Comparison of ENCODE assay signal across 21 cellular contexts in the genomic region with DNA sequence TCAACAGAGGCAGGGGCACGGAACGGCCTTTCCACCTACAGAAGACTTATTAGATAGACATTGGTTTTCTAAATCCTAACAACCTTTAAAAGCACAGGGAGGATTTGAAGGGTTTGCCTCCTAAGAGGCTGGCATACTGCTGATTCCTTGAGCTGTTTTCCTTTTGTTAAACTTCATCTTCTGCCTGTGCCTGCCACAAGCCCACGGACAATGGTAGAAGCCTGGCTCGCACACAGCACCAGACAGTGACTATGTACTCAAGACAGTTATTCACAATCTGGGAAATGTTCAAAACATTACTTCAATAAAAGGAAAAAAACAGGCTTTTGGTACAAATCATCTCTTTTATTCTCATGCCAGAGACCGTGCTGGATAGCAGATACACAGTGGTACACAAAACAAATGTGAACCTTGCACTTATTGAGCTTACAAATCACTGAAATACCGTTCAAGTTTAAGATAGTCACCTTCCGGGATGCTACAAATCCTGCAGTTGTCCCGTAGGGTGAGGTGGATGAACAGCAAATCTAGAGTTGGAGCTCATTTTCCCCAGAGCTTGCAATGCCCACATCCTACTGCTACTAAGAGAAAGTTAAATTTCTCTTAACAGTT.
DNase-seq lines count a peak whose midpoint lies in the region; ATAC-seq, FAIRE-seq and TF ChIP-seq lines count a peak whose summit lies in the region.
"Had no signal": no experiment of that assay in that cellular context is flagged by ENCODE, and none has a peak within 500 bp of the region (broad histone marks: within the 10 kb centered on the region; RNA-seq: fewer than 3 reads in every experiment).

No MANE protein-coding gene starts in this region.

- no peaks in the 10 kb centered on the region for H3K27me3 ChIP-seq in HepG2 (ENCODE audit: control insufficient read depth in 1 of 2, insufficient read depth in 2 of 2, low read length in 2 of 2)
- H3K27me3 ChIP-seq: BLaER1 treated with 17β-estradiol and CSF1 and Interleukin-3, amounts not matched to agents 10 nM and 100 nM had no signal

- H2AFZ ChIP-seq in HepG2 (ENCODE audit: low read length) = no peak overlapping the region

- H3K27me3 Mint-ChIP-seq in stimulated activated naive CD8-positive, alpha-beta T cell treated with anti-CD3 and anti-CD28 coated beads, Interleukin-15, amount 100 ng/mL, for 72 hours = no peaks in the 10 kb centered on the region
- H3K27me3 Mint-ChIP-seq in nephron progenitor cell (ENCODE audit: low read depth, poor library complexity) = no peaks in the 10 kb centered on the region
- H3K27me3 Mint-ChIP-seq: B cell had no signal

- H3K36me3 ChIP-seq in HepG2 (replicated peaks in 1 of 2; ENCODE audit: control insufficient read depth in 1 of 2, insufficient read depth in 2 of 2, low read length in 2 of 2) = 0 out of 5 replicates have a peak, but pooled peaks cover 0 to 3% of the 10 kb centered on the region in 2 experiments
- H3K36me3 ChIP-seq: HAP-1 had no signal

- WGBS in HepG2 (ENCODE audit: low lambda C conversion rate) = 71% methylated on average over 8 of the region's 8 CpGs

- TF ChIP-seq CTCF in HepG2 (CRISPR knock-in tag; IDR thresholded peaks at IDR 0.05) (no peak), nephron progenitor cell (IDR thresholded peaks at IDR 0.05) (no peak)

- no peak for DNase-seq in stimulated activated naive CD8-positive, alpha-beta T cell treated with anti-CD3 and anti-CD28 coated beads, Interleukin-15, amount 100 ng/mL, for 72 hours
- DNase-seq in stimulated activated naive CD8-positive, alpha-beta T cell treated with anti-CD3 and anti-CD28 coated beads, Interleukin-15, Interleukin-2, amounts not matched to agents 100 U/mL and 50 U/mL, for 24 hours = no peak
- peak; percentile 7 for DNase-seq in HepG2 (ENCODE audit: low spot score)
- DNase-seq in nephron progenitor cell = no peak
- no peak for DNase-seq in stimulated activated CD4-positive, alpha-beta T cell treated with anti-CD3 and anti-CD28 coated beads, Interleukin-2, amount 100 ng/mL, for 48 hours
- no peak for DNase-seq in activated T-cell treated with anti-CD3 and anti-CD28 coated beads, Interleukin-2, amount 50 U/mL, for 1 hour
- DNase-seq: CD8-positive, alpha-beta T cell; COR-L47; DMS 273 treated with DMSO at 0.1 percent for 48 hours; DMS53; DND-41; EL had no signal

- in situ Hi-C loops in HepG2 (cut with HindIII; ENCODE audit: extremely low pct_ligation_motif_present, low pct_unique_long_range_greater_than_20kb) = no loop called here

- peaks cover 10% of the 10 kb centered on the region; the same call in 1 of the 2 replicates for H3K4me1 ChIP-seq in HepG2 (ENCODE audit: insufficient read depth, low read length)

- H3K27ac ChIP-seq in angular gyrus (ENCODE audit: low read depth, low read length) = peak overlapping the region; percentile 3
- no peak overlapping the region for H3K27ac ChIP-seq in HepG2 (ENCODE audit: extremely low read length, insufficient read depth, low read length)
- H3K27ac ChIP-seq: 22Rv1; A549; BLaER1 treated with 17β-estradiol and CSF1 and Interleukin-3, amounts not matched to agents 10 nM and 100 nM had no signal

- no peaks in the 10 kb centered on the region for H4K20me1 ChIP-seq in HepG2 (ENCODE audit: insufficient read depth, low read length)

- peaks cover 0 to 11% of the 10 kb centered on the region in 2 donors for H3K9me3 Mint-ChIP-seq in stimulated activated naive CD8-positive, alpha-beta T cell treated with anti-CD3 and anti-CD28 coated beads, Interleukin-15, amount 100 ng/mL, for 72 hours
- no peaks in the 10 kb centered on the region for H3K9me3 Mint-ChIP-seq in nephron progenitor cell
- H3K9me3 Mint-ChIP-seq: CD8-positive, alpha-beta T cell had no signal

- TF ChIP-seq RAD21 in HepG2 (CRISPR knock-in tag; IDR thresholded peaks at IDR 0.05) = no peak

- H3K9me3 ChIP-seq in HepG2 (ENCODE audit: low read length) = no peaks in the 10 kb centered on the region
- H3K9me3 ChIP-seq: A549; BLaER1 treated with 17β-estradiol and CSF1 and Interleukin-3, amounts not matched to agents 10 nM and 100 nM; HAP-1 had no signal

- no peak for TF ChIP-seq EP300 in HepG2 (IDR thresholded peaks at IDR 0.05; ENCODE audit: low read depth in 2 of 2, low read length in 2 of 2)
- no peak for TF ChIP-seq EP300 in HepG2 (CRISPR knock-in tag; IDR thresholded peaks at IDR 0.05; ENCODE audit: borderline replicate concordance)

- no peak overlapping the region for H3K4me2 ChIP-seq in HepG2 (ENCODE audit: low read depth, low read length)
- H3K4me2 ChIP-seq: BLaER1 treated with 17β-estradiol and CSF1 and Interleukin-3, amounts not matched to agents 10 nM and 100 nM had no signal

- H3K79me2 ChIP-seq in HepG2 (ENCODE audit: insufficient read depth, low read length) = no peaks in the 10 kb centered on the region

- intact Hi-C loops in HepG2 (cut with micrococcal nuclease; ENCODE audit: unreplicated experiment) = no loop called here

- POLR2A ChIA-PET in HepG2 (lab: Yijun Ruan, JAX) = no interaction called here

- no peak overlapping the region for H3K4me3 ChIP-seq in HepG2 (replicated peaks in 1 of 3; ENCODE audit: insufficient read depth in 1 of 3, low read depth in 2 of 3, low read length in 3 of 3)
- H3K4me3 ChIP-seq: A549; BLaER1 treated with 17β-estradiol and CSF1 and Interleukin-3, amounts not matched to agents 10 nM and 100 nM; GM12878; HAP-1 had no signal

- peak overlapping the region; percentile 30 to 47 for H3K27ac Mint-ChIP-seq in stimulated activated naive CD8-positive, alpha-beta T cell treated with anti-CD3 and anti-CD28 coated beads, Interleukin-15, amount 100 ng/mL, for 72 hours
- H3K27ac Mint-ChIP-seq in nephron progenitor cell = peak overlapping the region; percentile 60
- H3K27ac Mint-ChIP-seq: B cell; CD8-positive, alpha-beta T cell had no signal

- no peak overlapping the region for H3K9ac ChIP-seq in HepG2 (ENCODE audit: insufficient read depth, low read depth, low read length)
- H3K9ac ChIP-seq: BLaER1 treated with 17β-estradiol and CSF1 and Interleukin-3, amounts not matched to agents 10 nM and 100 nM had no signal

- CTCF ChIA-PET in HepG2 (lab: Yijun Ruan, JAX; ENCODE audit: low intra/inter-chr PET ratio, low total read pairs) = no interaction called here

- TF ChIP-seq POLR2A in HepG2 (IDR thresholded peaks at IDR 0.05; ENCODE audit: insufficient read depth in 1 of 2, low read depth in 2 of 2, low read length in 2 of 2) = no peak

- H3K4me1 Mint-ChIP-seq in stimulated activated naive CD8-positive, alpha-beta T cell treated with anti-CD3 and anti-CD28 coated beads, Interleukin-15, amount 100 ng/mL, for 72 hours = no peaks in the 10 kb centered on the region
- peaks cover 11% of the 10 kb centered on the region for H3K4me1 Mint-ChIP-seq in nephron progenitor cell

- FAIRE-seq in HepG2 (lab: Jason Lieb, UNC) = no peak
- FAIRE-seq: A549, GM12878, H1 had no signal

- no peak for ATAC-seq in stimulated activated naive CD8-positive, alpha-beta T cell treated with anti-CD3 and anti-CD28 coated beads, Interleukin-15, amount 100 ng/mL, for 72 hours
- no peak for ATAC-seq in stimulated activated naive CD8-positive, alpha-beta T cell treated with anti-CD3 and anti-CD28 coated beads, Interleukin-15, Interleukin-2, amounts not matched to agents 100 U/mL and 50 U/mL, for 24 hours
- ATAC-seq in HepG2 (peak; percentile 52), HG02642 (IDR thresholded peaks at IDR 0.05; ENCODE audit: poor library complexity, unreplicated experiment) (no peak)
- ATAC-seq: A549; CD8-positive, alpha-beta T cell; GM12878 had no signal

- peaks cover 6% of the 10 kb centered on the region for H3K36me3 Mint-ChIP-seq in nephron progenitor cell (ENCODE audit: low read depth)

- no peak overlapping the region for H3K4me3 Mint-ChIP-seq in stimulated activated naive CD8-positive, alpha-beta T cell treated with anti-CD3 and anti-CD28 coated beads, Interleukin-15, amount 100 ng/mL, for 72 hours
- no peak overlapping the region for H3K4me3 Mint-ChIP-seq in nephron progenitor cell
- H3K4me3 Mint-ChIP-seq: B cell; CD8-positive, alpha-beta T cell had no signal

- no TSS peak for BruUV-seq in HepG2 (replicated peaks; lab: Mats Ljungman, UMichigan)

TF ChIP-seq in HepG2, 621 proteins besides CTCF, POLR2A, EP300 and RAD21:
- TF ChIP-seq HNF4A (CRISPR knock-in tag; IDR thresholded peaks at IDR 0.05) (peak; percentile 51), EEA1 (CRISPR knock-in tag; IDR thresholded peaks at IDR 0.05; ENCODE audit: borderline replicate concordance) (no peak)
TF ChIP-seq in HepG2: peak in this region for 1.
